Comparison of ENCODE assay signal across 1 cellular context in genomic region chr1:236913371-236914037, GRCh38.
A peak's percentile ranks its signal among the peaks of the same experiment; 100 is the strongest.
TF ChIP-seq lines count a peak whose summit lies in the region.

No MANE protein-coding gene starts in this region.

TF ChIP-seq in K562, 482 proteins besides CTCF, POLR2A, EP300 and RAD21 (continues in another document):
- TF ChIP-seq PBX2 (CRISPR knock-in tag; IDR thresholded peaks at IDR 0.05; ENCODE audit: low read depth): no peak
- TF ChIP-seq PBX2 (tag; conservative IDR thresholded peaks at IDR 0.05; ENCODE audit: low read depth): peak; percentile 78
- no peak for TF ChIP-seq BHLHE40 (IDR thresholded peaks at IDR 0.05; ENCODE audit: low read length)
- no peak for TF ChIP-seq CEBPZ (IDR thresholded peaks at IDR 0.05; ENCODE audit: borderline replicate concordance, low read depth, low read length)
- no peak for TF ChIP-seq PHF8 (IDR thresholded peaks at IDR 0.05; ENCODE audit: borderline replicate concordance, low read length)
- TF ChIP-seq ETS1 (conservative IDR thresholded peaks at IDR 0.05; ENCODE audit: control insufficient read depth, low read depth, low read length): no peak
- peak; percentile 55; the same call in 1 of the 2 replicates for TF ChIP-seq CREB1 (IDR thresholded peaks at IDR 0.05)
- TF ChIP-seq CREB1 (CRISPR knock-in tag; IDR thresholded peaks at IDR 0.05): no peak
- peak; percentile 65 for TF ChIP-seq SMARCB1 (IDR thresholded peaks at IDR 0.05; ENCODE audit: insufficient read length, low read depth)
- no peak for TF ChIP-seq GABPB2 (CRISPR knock-in tag; conservative IDR thresholded peaks at IDR 0.05)
- peak; percentile 83 for TF ChIP-seq MBD2 (IDR thresholded peaks at IDR 0.05; ENCODE audit: borderline replicate concordance, low read depth)
- TF ChIP-seq IRF1 (CRISPR knock-in tag; IDR thresholded peaks at IDR 0.05; ENCODE audit: borderline replicate concordance): no peak
- no peak for TF ChIP-seq MYBL2 (IDR thresholded peaks at IDR 0.05; ENCODE audit: low read depth)
- TF ChIP-seq MYBL2 (CRISPR knock-in tag; IDR thresholded peaks at IDR 0.05; ENCODE audit: borderline replicate concordance): no peak
- TF ChIP-seq DLX4 (CRISPR knock-in tag; IDR thresholded peaks at IDR 0.05): no peak
- TF ChIP-seq NR3C1 (CRISPR knock-in tag; IDR thresholded peaks at IDR 0.05): no peak
- no peak for TF ChIP-seq RREB1 (CRISPR knock-in tag; IDR thresholded peaks at IDR 0.05)
- TF ChIP-seq PHF20 (IDR thresholded peaks at IDR 0.05; ENCODE audit: partially characterized antibody): no peak
- TF ChIP-seq ZNF551 (CRISPR knock-in tag; IDR thresholded peaks at IDR 0.05): no peak
- no peak for TF ChIP-seq KDM4B (IDR thresholded peaks at IDR 0.05; ENCODE audit: borderline replicate concordance in 2 of 2, low read depth in 1 of 2)
- TF ChIP-seq RCOR1 (IDR thresholded peaks at IDR 0.05; ENCODE audit: borderline replicate concordance in 1 of 2, low read depth in 2 of 2, low read length in 2 of 2): peak in 1 of 2 experiments; percentile 95; a peak in 3 of 4 replicates
- TF ChIP-seq ZFP30 (CRISPR knock-in tag; IDR thresholded peaks at IDR 0.05; ENCODE audit: borderline replicate concordance): no peak
- TF ChIP-seq ZNF274 (IDR thresholded peaks at IDR 0.05; ENCODE audit: borderline replicate concordance, low read depth, low read length): 0 out of 2 replicates have a peak, but pooled peaks have one; percentile 50
- TF ChIP-seq ZKSCAN3 (CRISPR knock-in tag; IDR thresholded peaks at IDR 0.05): no peak
- no peak for TF ChIP-seq ZNF740 (CRISPR knock-in tag; IDR thresholded peaks at IDR 0.05)
- TF ChIP-seq ZNF740 (tag; IDR thresholded peaks at IDR 0.05): no peak
- TF ChIP-seq MCM2 (IDR thresholded peaks at IDR 0.05; ENCODE audit: low read depth): no peak
- no peak; the same call in 1 of the 2 replicates for TF ChIP-seq TEAD2 (tag; IDR thresholded peaks at IDR 0.05)
- no peak for TF ChIP-seq CHD4 (IDR thresholded peaks at IDR 0.05; ENCODE audit: insufficient read depth, insufficient replicate concordance, low read depth, low read length, poor library complexity, severe bottlenecking)
- TF ChIP-seq HDGF (IDR thresholded peaks at IDR 0.05): no peak
- TF ChIP-seq ATF3 (IDR thresholded peaks at IDR 0.05): peak; percentile 28; the same call in 1 of the 2 replicates
- TF ChIP-seq ATF3 (CRISPR knock-in tag; conservative IDR thresholded peaks at IDR 0.05): no peak
- peak; percentile 81 for TF ChIP-seq NCOA2 (IDR thresholded peaks at IDR 0.05; ENCODE audit: partially characterized antibody in 2 of 2)
- peak; percentile 65; the same call in 1 of the 2 replicates for TF ChIP-seq ZBTB2 (IDR thresholded peaks at IDR 0.05)
- TF ChIP-seq RBM15 (IDR thresholded peaks at IDR 0.05; ENCODE audit: insufficient read depth, low read length): no peak
- TF ChIP-seq ZFP36 (IDR thresholded peaks at IDR 0.05; ENCODE audit: low read depth, low read length, partially characterized antibody): no peak
- no peak for TF ChIP-seq KDM5B (IDR thresholded peaks at IDR 0.05; ENCODE audit: insufficient replicate concordance, low read depth, low read length)
- TF ChIP-seq MXI1 (IDR thresholded peaks at IDR 0.05; ENCODE audit: low read depth, low read length): peak; percentile 48; the same call in 1 of the 2 replicates
- peak; percentile 98 for TF ChIP-seq FOXM1 (IDR thresholded peaks at IDR 0.05; ENCODE audit: low read depth)
- no peak for TF ChIP-seq FOXM1 (CRISPR knock-in tag; IDR thresholded peaks at IDR 0.05; ENCODE audit: low read depth)
- TF ChIP-seq RB1 (IDR thresholded peaks at IDR 0.05; ENCODE audit: low read depth): 0 out of 2 replicates have a peak, but pooled peaks have one; percentile 25
- TF ChIP-seq ZNF57 (CRISPR knock-in tag; IDR thresholded peaks at IDR 0.05): no peak
- no peak for TF ChIP-seq ZNF12 (CRISPR knock-in tag; IDR thresholded peaks at IDR 0.05)
- TF ChIP-seq CBX3 (IDR thresholded peaks at IDR 0.05; ENCODE audit: borderline replicate concordance in 1 of 2, low read length in 2 of 2): 0 out of 3 replicates have a peak, but pooled peaks of 1 of the 2 experiments have one; percentile 33
- no peak for TF ChIP-seq CHD1 (IDR thresholded peaks at IDR 0.05; ENCODE audit: low read length)
- TF ChIP-seq POLR2AphosphoS5 (IDR thresholded peaks at IDR 0.05; ENCODE audit: control insufficient read depth, insufficient read depth, low read depth, low read length): peak; percentile 98
- TF ChIP-seq ZNF175 (CRISPR knock-in tag; IDR thresholded peaks at IDR 0.05; ENCODE audit: low read depth): peak; percentile 89
